ENCODE assay signal across 13 cellular contexts in genomic region chr1:245500546-245500945, GRCh38.
DNase-seq lines count a peak whose midpoint lies in the region; ATAC-seq and TF ChIP-seq lines count a peak whose summit lies in the region.
"Had no signal": no experiment of that assay in that cellular context is flagged by ENCODE, and none has a peak within 500 bp of the region (broad histone marks: within the 10 kb centered on the region; RNA-seq: fewer than 3 reads in every experiment).

No MANE protein-coding gene starts in this region.

- 49 to 66% methylated on average over 7 of the region's 7 CpGs for WGBS in thyroid gland, 2 donors

- H3F3A ChIP-seq in PC-3 (ENCODE audit: low read length, unreplicated experiment): no peaks in the 10 kb centered on the region

- DNase-seq in HCEC 1CT: peak; percentile 55
- DNase-seq in PC-3: peak; percentile 29
- DNase-seq in epithelial cell of proximal tubule (ENCODE audit: low read depth): peak; percentile 58
- peak; percentile 61 for DNase-seq in thyroid gland
- DNase-seq in activated CD8-positive, alpha-beta memory T cell treated with anti-CD3 and anti-CD28 coated beads, Interleukin-2, amount 50 U/mL, for 48 hours: no peak
- no peak for DNase-seq in NCI-H1694 treated with DMSO at 0.1 percent for 48 hours (lab: John Stamatoyannopoulos, UW)
- DNase-seq: DND-41; foreskin melanocyte; left colon; NCI-H1092 treated with DMSO at 0.1 percent for 48 hours; stimulated activated CD4-positive, alpha-beta T cell treated with anti-CD3 and anti-CD28 coated beads, Interleukin-4, amount 100 ng/mL, for 4 hours had no signal

- no peaks in the 10 kb centered on the region for H4K20me1 ChIP-seq in PC-3 (ENCODE audit: low read length)

- TF ChIP-seq POLR2A in thyroid gland (IDR thresholded peaks at IDR 0.05): no peak

- no peak overlapping the region for H3K4me2 ChIP-seq in PC-3 (ENCODE audit: low read length)

- H3K36me3 ChIP-seq in PC-3 (ENCODE audit: low read depth, low read length) (no peaks in the 10 kb centered on the region), thyroid gland (no peaks in the 10 kb centered on the region)
- H3K36me3 ChIP-seq: suprapubic skin had no signal

- H3K4me3 ChIP-seq in PC-3 (ENCODE audit: low read length): no peak overlapping the region
- H3K4me3 ChIP-seq in epithelial cell of proximal tubule (ENCODE audit: low read depth, low read length): no peak overlapping the region
- H3K4me3 ChIP-seq in thyroid gland (replicated peaks in 1 of 3): no peak overlapping the region
- H3K4me3 ChIP-seq: suprapubic skin had no signal

- no peak overlapping the region for H2AFZ ChIP-seq in PC-3 (ENCODE audit: low read length)

- no TSS peak for BruUV-seq in PC-3 (replicated peaks; lab: Mats Ljungman, UMichigan)

- intact Hi-C loops in PC-3 (cut with micrococcal nuclease): no loop called here
- intact Hi-C loops in thyroid gland (cut with DNase I): no loop called here

- CTCF ChIA-PET in PC-3 (lab: Charles Lee): no interaction called here

- ATAC-seq in PC-3: no peak
- ATAC-seq in HG03432 (IDR thresholded peaks at IDR 0.05; ENCODE audit: unreplicated experiment): no peak
- ATAC-seq: left colon had no signal

- TF ChIP-seq CTCF in PC-3 (conservative IDR thresholded peaks at IDR 0.05; ENCODE audit: low read depth, low read length): no peak
- peak; percentile 7 for TF ChIP-seq CTCF in epithelial cell of proximal tubule (conservative IDR thresholded peaks at IDR 0.05; ENCODE audit: low read depth, low read length)
- TF ChIP-seq CTCF in thyroid gland (IDR thresholded peaks at IDR 0.05): no peak

- H3K27ac ChIP-seq in PC-3 (ENCODE audit: low read length) (no peak overlapping the region), thyroid gland (no peak overlapping the region)
- H3K27ac ChIP-seq: suprapubic skin had no signal

- no peak overlapping the region for H3K9ac ChIP-seq in PC-3 (ENCODE audit: low read length)

- no peaks in the 10 kb centered on the region for H3K4me1 ChIP-seq in PC-3 (ENCODE audit: insufficient read depth, low read length)
- H3K4me1 ChIP-seq in thyroid gland: no peaks in the 10 kb centered on the region

- H3K79me2 ChIP-seq in PC-3 (ENCODE audit: low read length): no peaks in the 10 kb centered on the region

- H3K9me3 ChIP-seq in PC-3 (ENCODE audit: low read length) (no peaks in the 10 kb centered on the region), thyroid gland (no peaks in the 10 kb centered on the region)
- H3K9me3 ChIP-seq: suprapubic skin had no signal

- POLR2A ChIA-PET in PC-3 (lab: Charles Lee; ENCODE audit: unreplicated experiment): no interaction called here

- no peaks in the 10 kb centered on the region for H3K9me2 ChIP-seq in PC-3 (replicated peaks; ENCODE audit: low read length)

- H3K27me3 ChIP-seq in PC-3 (ENCODE audit: low read length) (peaks cover 49% of the 10 kb centered on the region), thyroid gland (no peaks in the 10 kb centered on the region)
- H3K27me3 ChIP-seq: suprapubic skin had no signal

Comparison
In these comparisons a context has a peak if more than half of its experiments do, and no peak if none do; other contexts are left out.
1. DNase-seq: peak in HCEC 1CT (single experiment), PC-3 (single experiment), epithelial cell of proximal tubule (single experiment) and thyroid gland (2 of 2); none in activated CD8-positive, alpha-beta memory T cell treated with anti-CD3 and anti-CD28 coated beads, Interleukin-2, amount 50 U/mL, for 48 hours (single experiment) and NCI-H1694 treated with DMSO at 0.1 percent for 48 hours (single experiment).